1 cellular context compared by ENCODE assay signal in the genomic region with DNA sequence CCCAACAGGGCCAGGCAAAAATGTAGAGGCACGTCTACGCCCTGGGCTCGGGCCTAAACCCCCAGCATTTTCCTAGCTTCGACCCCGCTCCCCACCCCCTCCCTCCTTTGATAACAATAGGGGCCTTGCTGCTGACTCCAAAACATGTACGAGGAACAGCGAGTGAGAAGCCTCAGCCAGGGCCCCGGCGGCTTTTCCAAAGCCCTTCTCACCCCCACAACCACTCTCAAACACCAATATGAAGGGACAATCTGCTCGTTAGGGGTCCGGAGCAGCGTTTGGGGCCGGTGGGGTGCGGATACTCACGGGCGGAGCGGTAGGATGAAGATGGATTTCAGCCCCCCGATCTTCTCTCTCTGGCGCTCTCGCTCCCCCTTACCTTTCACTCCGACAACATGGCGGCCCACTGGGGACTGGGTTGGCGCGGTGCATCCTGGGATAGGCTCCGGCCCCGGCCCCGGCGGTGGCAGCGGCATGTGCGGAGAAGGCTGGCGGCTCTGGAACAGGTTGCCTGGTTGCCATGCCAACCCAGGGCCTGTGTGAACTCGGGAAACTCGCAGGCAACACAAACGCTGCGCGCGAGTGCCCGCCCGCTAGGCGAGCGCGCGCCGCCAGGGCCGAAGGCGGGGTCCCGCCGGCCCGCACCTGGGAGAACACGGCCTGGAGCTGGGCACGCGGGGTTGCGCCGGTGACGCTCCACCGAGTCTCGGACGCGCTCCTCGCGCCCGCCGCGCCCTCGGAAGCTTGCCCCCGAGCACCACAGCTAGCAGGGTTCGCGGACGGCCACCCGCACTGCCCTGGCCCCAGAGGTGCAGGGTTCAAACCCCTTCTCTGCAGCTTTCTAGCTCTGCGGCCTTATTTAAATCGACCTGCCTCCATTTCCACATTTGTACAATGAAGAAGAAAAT.
TF ChIP-seq lines count a peak whose summit lies in the region.

A gene with protein sequence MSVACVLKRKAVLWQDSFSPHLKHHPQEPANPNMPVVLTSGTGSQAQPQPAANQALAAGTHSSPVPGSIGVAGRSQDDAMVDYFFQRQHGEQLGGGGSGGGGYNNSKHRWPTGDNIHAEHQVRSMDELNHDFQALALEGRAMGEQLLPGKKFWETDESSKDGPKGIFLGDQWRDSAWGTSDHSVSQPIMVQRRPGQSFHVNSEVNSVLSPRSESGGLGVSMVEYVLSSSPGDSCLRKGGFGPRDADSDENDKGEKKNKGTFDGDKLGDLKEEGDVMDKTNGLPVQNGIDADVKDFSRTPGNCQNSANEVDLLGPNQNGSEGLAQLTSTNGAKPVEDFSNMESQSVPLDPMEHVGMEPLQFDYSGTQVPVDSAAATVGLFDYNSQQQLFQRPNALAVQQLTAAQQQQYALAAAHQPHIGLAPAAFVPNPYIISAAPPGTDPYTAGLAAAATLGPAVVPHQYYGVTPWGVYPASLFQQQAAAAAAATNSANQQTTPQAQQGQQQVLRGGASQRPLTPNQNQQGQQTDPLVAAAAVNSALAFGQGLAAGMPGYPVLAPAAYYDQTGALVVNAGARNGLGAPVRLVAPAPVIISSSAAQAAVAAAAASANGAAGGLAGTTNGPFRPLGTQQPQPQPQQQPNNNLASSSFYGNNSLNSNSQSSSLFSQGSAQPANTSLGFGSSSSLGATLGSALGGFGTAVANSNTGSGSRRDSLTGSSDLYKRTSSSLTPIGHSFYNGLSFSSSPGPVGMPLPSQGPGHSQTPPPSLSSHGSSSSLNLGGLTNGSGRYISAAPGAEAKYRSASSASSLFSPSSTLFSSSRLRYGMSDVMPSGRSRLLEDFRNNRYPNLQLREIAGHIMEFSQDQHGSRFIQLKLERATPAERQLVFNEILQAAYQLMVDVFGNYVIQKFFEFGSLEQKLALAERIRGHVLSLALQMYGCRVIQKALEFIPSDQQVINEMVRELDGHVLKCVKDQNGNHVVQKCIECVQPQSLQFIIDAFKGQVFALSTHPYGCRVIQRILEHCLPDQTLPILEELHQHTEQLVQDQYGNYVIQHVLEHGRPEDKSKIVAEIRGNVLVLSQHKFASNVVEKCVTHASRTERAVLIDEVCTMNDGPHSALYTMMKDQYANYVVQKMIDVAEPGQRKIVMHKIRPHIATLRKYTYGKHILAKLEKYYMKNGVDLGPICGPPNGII (minus strand): TSS at position 408 of the 908 bp plus-strand sequence. CDS start 6,151 bp downstream, outside the sequence.

TF ChIP-seq in HepG2, 621 proteins besides CTCF, POLR2A, EP300 and RAD21 (continued from another document and continues in another):
- TF ChIP-seq, protein P1, sequence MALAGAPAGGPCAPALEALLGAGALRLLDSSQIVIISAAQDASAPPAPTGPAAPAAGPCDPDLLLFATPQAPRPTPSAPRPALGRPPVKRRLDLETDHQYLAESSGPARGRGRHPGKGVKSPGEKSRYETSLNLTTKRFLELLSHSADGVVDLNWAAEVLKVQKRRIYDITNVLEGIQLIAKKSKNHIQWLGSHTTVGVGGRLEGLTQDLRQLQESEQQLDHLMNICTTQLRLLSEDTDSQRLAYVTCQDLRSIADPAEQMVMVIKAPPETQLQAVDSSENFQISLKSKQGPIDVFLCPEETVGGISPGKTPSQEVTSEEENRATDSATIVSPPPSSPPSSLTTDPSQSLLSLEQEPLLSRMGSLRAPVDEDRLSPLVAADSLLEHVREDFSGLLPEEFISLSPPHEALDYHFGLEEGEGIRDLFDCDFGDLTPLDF (CRISPR knock-in tag; IDR thresholded peaks at IDR 0.05), result no peak; the same call in 1 of the 2 replicates
- TF ChIP-seq, protein P2, sequence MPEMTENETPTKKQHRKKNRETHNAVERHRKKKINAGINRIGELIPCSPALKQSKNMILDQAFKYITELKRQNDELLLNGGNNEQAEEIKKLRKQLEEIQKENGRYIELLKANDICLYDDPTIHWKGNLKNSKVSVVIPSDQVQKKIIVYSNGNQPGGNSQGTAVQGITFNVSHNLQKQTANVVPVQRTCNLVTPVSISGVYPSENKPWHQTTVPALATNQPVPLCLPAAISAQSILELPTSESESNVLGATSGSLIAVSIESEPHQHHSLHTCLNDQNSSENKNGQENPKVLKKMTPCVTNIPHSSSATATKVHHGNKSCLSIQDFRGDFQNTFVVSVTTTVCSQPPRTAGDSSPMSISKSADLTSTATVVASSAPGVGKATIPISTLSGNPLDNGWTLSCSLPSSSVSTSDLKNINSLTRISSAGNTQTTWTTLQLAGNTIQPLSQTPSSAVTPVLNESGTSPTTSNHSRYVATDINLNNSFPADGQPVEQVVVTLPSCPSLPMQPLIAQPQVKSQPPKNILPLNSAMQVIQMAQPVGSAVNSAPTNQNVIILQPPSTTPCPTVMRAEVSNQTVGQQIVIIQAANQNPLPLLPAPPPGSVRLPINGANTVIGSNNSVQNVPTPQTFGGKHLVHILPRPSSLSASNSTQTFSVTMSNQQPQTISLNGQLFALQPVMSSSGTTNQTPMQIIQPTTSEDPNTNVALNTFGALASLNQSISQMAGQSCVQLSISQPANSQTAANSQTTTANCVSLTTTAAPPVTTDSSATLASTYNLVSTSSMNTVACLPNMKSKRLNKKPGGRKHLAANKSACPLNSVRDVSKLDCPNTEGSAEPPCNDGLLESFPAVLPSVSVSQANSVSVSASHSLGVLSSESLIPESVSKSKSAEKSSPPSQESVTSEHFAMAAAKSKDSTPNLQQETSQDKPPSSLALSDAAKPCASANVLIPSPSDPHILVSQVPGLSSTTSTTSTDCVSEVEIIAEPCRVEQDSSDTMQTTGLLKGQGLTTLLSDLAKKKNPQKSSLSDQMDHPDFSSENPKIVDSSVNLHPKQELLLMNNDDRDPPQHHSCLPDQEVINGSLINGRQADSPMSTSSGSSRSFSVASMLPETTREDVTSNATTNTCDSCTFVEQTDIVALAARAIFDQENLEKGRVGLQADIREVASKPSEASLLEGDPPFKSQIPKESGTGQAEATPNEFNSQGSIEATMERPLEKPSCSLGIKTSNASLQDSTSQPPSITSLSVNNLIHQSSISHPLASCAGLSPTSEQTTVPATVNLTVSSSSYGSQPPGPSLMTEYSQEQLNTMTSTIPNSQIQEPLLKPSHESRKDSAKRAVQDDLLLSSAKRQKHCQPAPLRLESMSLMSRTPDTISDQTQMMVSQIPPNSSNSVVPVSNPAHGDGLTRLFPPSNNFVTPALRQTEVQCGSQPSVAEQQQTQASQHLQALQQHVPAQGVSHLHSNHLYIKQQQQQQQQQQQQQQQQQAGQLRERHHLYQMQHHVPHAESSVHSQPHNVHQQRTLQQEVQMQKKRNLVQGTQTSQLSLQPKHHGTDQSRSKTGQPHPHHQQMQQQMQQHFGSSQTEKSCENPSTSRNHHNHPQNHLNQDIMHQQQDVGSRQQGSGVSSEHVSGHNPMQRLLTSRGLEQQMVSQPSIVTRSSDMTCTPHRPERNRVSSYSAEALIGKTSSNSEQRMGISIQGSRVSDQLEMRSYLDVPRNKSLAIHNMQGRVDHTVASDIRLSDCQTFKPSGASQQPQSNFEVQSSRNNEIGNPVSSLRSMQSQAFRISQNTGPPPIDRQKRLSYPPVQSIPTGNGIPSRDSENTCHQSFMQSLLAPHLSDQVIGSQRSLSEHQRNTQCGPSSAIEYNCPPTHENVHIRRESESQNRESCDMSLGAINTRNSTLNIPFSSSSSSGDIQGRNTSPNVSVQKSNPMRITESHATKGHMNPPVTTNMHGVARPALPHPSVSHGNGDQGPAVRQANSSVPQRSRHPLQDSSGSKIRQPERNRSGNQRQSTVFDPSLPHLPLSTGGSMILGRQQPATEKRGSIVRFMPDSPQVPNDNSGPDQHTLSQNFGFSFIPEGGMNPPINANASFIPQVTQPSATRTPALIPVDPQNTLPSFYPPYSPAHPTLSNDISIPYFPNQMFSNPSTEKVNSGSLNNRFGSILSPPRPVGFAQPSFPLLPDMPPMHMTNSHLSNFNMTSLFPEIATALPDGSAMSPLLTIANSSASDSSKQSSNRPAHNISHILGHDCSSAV (CRISPR knock-in tag; IDR thresholded peaks at IDR 0.05; ENCODE audit: borderline replicate concordance), result no peak
- TF ChIP-seq ZNF343 (CRISPR knock-in tag; IDR thresholded peaks at IDR 0.05) (no peak), ZSCAN21 (CRISPR knock-in tag; IDR thresholded peaks at IDR 0.05; ENCODE audit: borderline replicate concordance) (peak; percentile 91)
- TF ChIP-seq, protein P3, sequence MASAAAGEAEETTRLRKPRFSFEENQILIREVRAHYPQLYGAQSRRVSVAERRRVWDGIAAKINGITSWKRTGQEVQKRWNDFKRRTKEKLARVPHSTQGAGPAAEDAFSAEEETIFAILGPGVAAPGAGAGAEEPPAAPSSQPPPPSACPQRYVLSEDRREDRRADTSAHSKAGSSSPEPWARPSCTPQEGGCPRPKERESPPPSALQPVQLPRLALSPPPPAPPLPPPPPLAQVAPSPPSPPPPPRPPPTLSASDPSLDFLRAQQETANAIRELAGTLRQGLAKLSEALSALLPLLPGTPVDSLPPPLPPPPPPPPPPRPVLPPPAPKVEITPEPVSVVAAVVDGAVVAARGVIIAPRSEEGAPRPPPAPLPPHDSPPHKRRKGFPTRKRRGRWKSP (CRISPR knock-in tag; IDR thresholded peaks at IDR 0.05), result peak; percentile 92; the same call in 1 of the 2 replicates
- TF ChIP-seq, protein P4, sequence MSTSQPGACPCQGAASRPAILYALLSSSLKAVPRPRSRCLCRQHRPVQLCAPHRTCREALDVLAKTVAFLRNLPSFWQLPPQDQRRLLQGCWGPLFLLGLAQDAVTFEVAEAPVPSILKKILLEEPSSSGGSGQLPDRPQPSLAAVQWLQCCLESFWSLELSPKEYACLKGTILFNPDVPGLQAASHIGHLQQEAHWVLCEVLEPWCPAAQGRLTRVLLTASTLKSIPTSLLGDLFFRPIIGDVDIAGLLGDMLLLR (CRISPR knock-in tag; IDR thresholded peaks at IDR 0.05), result peak; percentile 86
- TF ChIP-seq, protein P5, sequence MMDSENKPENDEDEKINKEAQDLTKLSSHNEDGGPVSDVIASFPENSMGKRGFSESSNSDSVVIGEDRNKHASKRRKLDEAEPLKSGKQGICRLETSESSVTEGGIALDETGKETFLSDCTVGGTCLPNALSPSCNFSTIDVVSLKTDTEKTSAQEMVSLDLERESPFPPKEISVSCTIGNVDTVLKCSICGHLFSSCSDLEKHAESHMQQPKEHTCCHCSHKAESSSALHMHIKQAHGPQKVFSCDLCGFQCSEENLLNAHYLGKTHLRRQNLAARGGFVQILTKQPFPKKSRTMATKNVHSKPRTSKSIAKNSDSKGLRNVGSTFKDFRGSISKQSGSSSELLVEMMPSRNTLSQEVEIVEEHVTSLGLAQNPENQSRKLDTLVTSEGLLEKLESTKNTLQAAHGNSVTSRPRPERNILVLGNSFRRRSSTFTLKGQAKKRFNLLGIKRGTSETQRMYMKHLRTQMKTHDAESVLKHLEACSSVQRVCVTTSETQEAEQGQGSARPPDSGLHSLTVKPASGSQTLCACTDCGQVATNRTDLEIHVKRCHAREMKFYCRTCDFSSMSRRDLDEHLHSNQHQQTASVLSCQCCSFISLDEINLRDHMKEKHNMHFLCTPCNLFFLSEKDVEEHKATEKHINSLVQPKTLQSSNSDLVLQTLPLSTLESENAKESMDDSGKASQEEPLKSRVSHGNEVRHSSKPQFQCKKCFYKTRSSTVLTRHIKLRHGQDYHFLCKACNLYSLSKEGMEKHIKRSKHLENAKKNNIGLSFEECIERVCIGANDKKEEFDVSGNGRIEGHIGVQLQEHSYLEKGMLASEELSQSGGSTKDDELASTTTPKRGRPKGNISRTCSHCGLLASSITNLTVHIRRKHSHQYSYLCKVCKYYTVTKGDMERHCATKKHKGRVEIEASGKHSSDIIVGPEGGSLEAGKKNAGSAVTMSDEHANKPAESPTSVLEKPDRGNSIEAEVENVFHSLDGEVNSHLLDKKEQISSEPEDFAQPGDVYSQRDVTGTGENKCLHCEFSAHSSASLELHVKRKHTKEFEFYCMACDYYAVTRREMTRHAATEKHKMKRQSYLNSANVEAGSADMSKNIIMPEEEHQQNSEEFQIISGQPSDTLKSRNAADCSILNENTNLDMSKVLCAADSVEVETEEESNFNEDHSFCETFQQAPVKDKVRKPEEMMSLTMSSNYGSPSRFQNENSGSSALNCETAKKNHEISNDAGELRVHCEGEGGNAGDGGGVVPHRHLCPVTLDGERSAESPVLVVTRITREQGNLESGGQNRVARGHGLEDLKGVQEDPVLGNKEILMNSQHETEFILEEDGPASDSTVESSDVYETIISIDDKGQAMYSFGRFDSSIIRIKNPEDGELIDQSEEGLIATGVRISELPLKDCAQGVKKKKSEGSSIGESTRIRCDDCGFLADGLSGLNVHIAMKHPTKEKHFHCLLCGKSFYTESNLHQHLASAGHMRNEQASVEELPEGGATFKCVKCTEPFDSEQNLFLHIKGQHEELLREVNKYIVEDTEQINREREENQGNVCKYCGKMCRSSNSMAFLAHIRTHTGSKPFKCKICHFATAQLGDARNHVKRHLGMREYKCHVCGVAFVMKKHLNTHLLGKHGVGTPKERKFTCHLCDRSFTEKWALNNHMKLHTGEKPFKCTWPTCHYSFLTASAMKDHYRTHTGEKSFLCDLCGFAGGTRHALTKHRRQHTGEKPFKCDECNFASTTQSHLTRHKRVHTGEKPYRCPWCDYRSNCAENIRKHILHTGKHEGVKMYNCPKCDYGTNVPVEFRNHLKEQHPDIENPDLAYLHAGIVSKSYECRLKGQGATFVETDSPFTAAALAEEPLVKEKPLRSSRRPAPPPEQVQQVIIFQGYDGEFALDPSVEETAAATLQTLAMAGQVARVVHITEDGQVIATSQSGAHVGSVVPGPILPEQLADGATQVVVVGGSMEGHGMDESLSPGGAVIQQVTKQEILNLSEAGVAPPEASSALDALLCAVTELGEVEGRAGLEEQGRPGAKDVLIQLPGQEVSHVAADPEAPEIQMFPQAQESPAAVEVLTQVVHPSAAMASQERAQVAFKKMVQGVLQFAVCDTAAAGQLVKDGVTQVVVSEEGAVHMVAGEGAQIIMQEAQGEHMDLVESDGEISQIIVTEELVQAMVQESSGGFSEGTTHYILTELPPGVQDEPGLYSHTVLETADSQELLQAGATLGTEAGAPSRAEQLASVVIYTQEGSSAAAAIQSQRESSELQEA (CRISPR knock-in tag; IDR thresholded peaks at IDR 0.05; ENCODE audit: not compliant biosample characterization), result no peak
- TF ChIP-seq, protein P6, sequence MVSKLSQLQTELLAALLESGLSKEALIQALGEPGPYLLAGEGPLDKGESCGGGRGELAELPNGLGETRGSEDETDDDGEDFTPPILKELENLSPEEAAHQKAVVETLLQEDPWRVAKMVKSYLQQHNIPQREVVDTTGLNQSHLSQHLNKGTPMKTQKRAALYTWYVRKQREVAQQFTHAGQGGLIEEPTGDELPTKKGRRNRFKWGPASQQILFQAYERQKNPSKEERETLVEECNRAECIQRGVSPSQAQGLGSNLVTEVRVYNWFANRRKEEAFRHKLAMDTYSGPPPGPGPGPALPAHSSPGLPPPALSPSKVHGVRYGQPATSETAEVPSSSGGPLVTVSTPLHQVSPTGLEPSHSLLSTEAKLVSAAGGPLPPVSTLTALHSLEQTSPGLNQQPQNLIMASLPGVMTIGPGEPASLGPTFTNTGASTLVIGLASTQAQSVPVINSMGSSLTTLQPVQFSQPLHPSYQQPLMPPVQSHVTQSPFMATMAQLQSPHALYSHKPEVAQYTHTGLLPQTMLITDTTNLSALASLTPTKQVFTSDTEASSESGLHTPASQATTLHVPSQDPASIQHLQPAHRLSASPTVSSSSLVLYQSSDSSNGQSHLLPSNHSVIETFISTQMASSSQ (IDR thresholded peaks at IDR 0.05; ENCODE audit: low read depth), result no peak
- TF ChIP-seq, protein P6 (CRISPR knock-in tag; IDR thresholded peaks at IDR 0.05; ENCODE audit: borderline replicate concordance), result peak; percentile 31; the same call in 1 of the 2 replicates
